Comparison of ENCODE assay signal across 10 cellular contexts in genomic region chr14:77125275-77126073, GRCh38. TPM values are rescaled to one million over a fixed set of nuclear protein-coding genes. Genes with fewer than 3 reads are reported as not detected.
DNase-seq lines count a peak whose midpoint lies in the region; ATAC-seq and TF ChIP-seq lines count a peak whose summit lies in the region.
"Had no signal": no experiment of that assay in that cellular context is flagged by ENCODE, and none has a peak within 500 bp of the region (broad histone marks: within the 10 kb centered on the region; RNA-seq: fewer than 3 reads in every experiment).

No MANE protein-coding gene starts in this region.

- H3K36me3 ChIP-seq in CD4-positive, alpha-beta memory T cell (ENCODE audit: insufficient read depth, low read length) = no peaks in the 10 kb centered on the region

- H3K4me1 Mint-ChIP-seq in CD4-positive, alpha-beta memory T cell = peaks cover 17 to 52% (median 39%) of the 10 kb centered on the region in 4 donors
- peaks cover 4% of the 10 kb centered on the region for H3K4me1 Mint-ChIP-seq in progenitor cell of endocrine pancreas (ENCODE audit: low read depth)

- no peaks in the 10 kb centered on the region for H3K9me3 Mint-ChIP-seq in CD4-positive, alpha-beta memory T cell
- H3K9me3 Mint-ChIP-seq in progenitor cell of endocrine pancreas (ENCODE audit: low read depth) = no peaks in the 10 kb centered on the region

- no peak overlapping the region for H3K27ac ChIP-seq in CD4-positive, alpha-beta memory T cell (ENCODE audit: low read depth, low read length)
- H3K27ac ChIP-seq: HL-60 had no signal

- no peak for ATAC-seq in GM19035 (IDR thresholded peaks at IDR 0.05; ENCODE audit: unreplicated experiment)

- H3K4me3 Mint-ChIP-seq in CD4-positive, alpha-beta memory T cell = peak overlapping the region; percentile 61 to 78 (median 68)
- peak overlapping the region; percentile 64 for H3K4me3 Mint-ChIP-seq in progenitor cell of endocrine pancreas (ENCODE audit: low read depth)

- H3K9me3 ChIP-seq in CD4-positive, alpha-beta memory T cell (ENCODE audit: control insufficient read depth in 1 of 2, low read length in 2 of 2) = no peaks in the 10 kb centered on the region

- DNase-seq in CD4-positive, alpha-beta memory T cell = no peak
- DNase-seq in NCI-H2227 treated with DMSO at 0.1 percent for 48 hours (lab: John Stamatoyannopoulos, UW) (peak; percentile 11), epithelial cell of esophagus (ENCODE audit: low read depth) (no peak), progenitor cell of endocrine pancreas (ENCODE audit: low spot score, unreplicated experiment) (no peak), amygdala (lab: John Stamatoyannopoulos, UW) (no peak), SW 1271 (lab: John Stamatoyannopoulos, UW) (no peak)
- no peak for DNase-seq in stimulated activated CD4-positive, alpha-beta T cell treated with anti-CD3 and anti-CD28 coated beads, Interleukin-1b, Interleukin-23, amount 100 ng/mL, for 48 hours

- intact Hi-C loops in CD4-positive, alpha-beta memory T cell (cut with micrococcal nuclease) = loop anchor here (2.0 kb wide), 1 partner anchor 55 kb away; no protein-coding TSS in a partner anchor

- peak overlapping the region in 1 of 2 donors; percentile 20 for H3K4me3 ChIP-seq in CD4-positive, alpha-beta memory T cell (ENCODE audit: low read length in 2 of 2)
- H3K4me3 ChIP-seq in epithelial cell of esophagus (ENCODE audit: low read length) = peak overlapping the region; percentile 30

- H3K27ac Mint-ChIP-seq in CD4-positive, alpha-beta memory T cell = peak overlapping the region in 5 of 7 donors; percentile 42 to 93 (median 61)
- no peak overlapping the region for H3K27ac Mint-ChIP-seq in progenitor cell of endocrine pancreas

- TF ChIP-seq CTCF in epithelial cell of esophagus (IDR thresholded peaks at IDR 0.05; ENCODE audit: insufficient read depth, low read depth, low read length, missing control alignments) (no peak), progenitor cell of endocrine pancreas (IDR thresholded peaks at IDR 0.05; ENCODE audit: unreplicated experiment) (peak; percentile 23)

- H3K36me3 Mint-ChIP-seq in CD4-positive, alpha-beta memory T cell = no peaks in the 10 kb centered on the region
- peaks cover 2% of the 10 kb centered on the region for H3K36me3 Mint-ChIP-seq in progenitor cell of endocrine pancreas (ENCODE audit: insufficient read depth)

- CTCF ChIA-PET in CD4-positive, alpha-beta memory T cell (lab: Charles Lee; ENCODE audit: partially characterized antibody) = interaction anchor here (1.1 to 14.5 kb wide), 6 partner anchors 11 to 251 kb away, joined by 3 to 271 read pairs (median 64); partner anchors contain the start of gene CIPC

- H3K4me1 ChIP-seq in CD4-positive, alpha-beta memory T cell (ENCODE audit: insufficient read depth, low read length) = peaks cover 48% of the 10 kb centered on the region

- POLR2A ChIA-PET in CD4-positive, alpha-beta memory T cell (lab: Charles Lee; ENCODE audit: partially characterized antibody) = interaction anchor here (0.6 to 2.3 kb wide), 3 partner anchors 12 to 266 kb away, joined by 4 to 15 read pairs (median 6); no protein-coding TSS in a partner anchor

- no peaks in the 10 kb centered on the region for H3K27me3 ChIP-seq in CD4-positive, alpha-beta memory T cell (ENCODE audit: insufficient read depth, low read length)

- H3K27me3 Mint-ChIP-seq in CD4-positive, alpha-beta memory T cell = peaks cover 6 to 17% of the 10 kb centered on the region in 2 donors
- peaks cover 77% of the 10 kb centered on the region for H3K27me3 Mint-ChIP-seq in progenitor cell of endocrine pancreas

RNA-seq across cellular contexts. Expression of gene ZDHHC22, which starts 16.1 kb away (rescaled TPM):
- not detected for total RNA-seq in CD4-positive, alpha-beta memory T cell
- not detected for polyA plus RNA-seq in CD4-positive, alpha-beta memory T cell
- total RNA-seq in progenitor cell of endocrine pancreas = 0.13 and 0.14 TPM in 2 replicates
- total RNA-seq: esophagus mucosa had no signal

RNA-seq across cellular contexts. Expression of gene CIPC, which starts 27.4 kb away (rescaled TPM):
- total RNA-seq in CD4-positive, alpha-beta memory T cell = 10 to 100 TPM; 18.6 to 21.5 TPM
- polyA plus RNA-seq in CD4-positive, alpha-beta memory T cell = 1 to 10 TPM; 5.4 to 7.1 TPM
- 25.2 and 25.6 TPM in 2 replicates for total RNA-seq in progenitor cell of endocrine pancreas

RNA-seq across cellular contexts. Expression of gene TMEM63C, which starts 56.1 kb away (rescaled TPM):
- 1 to 10 TPM in 1 of 2 experiments, under 1 TPM in 1; 0.36 to 1.7 TPM for total RNA-seq in CD4-positive, alpha-beta memory T cell
- polyA plus RNA-seq in CD4-positive, alpha-beta memory T cell = not detected
- total RNA-seq in progenitor cell of endocrine pancreas = 1.6 and 1.8 TPM in 2 replicates
